In genomic region chr12:93025145-93026103, GRCh38 we compare ENCODE assay signal across 1 cellular context.
TF ChIP-seq lines count a peak whose summit lies in the region.

No MANE protein-coding gene starts in this region.

TF ChIP-seq in K562, 482 proteins besides CTCF, POLR2A, EP300 and RAD21 (continued from another document):
- TF ChIP-seq E2F1 (CRISPR knock-in tag; IDR thresholded peaks at IDR 0.05) (no peak), BCOR (IDR thresholded peaks at IDR 0.05) (no peak), CLOCK (CRISPR knock-in tag; IDR thresholded peaks at IDR 0.05; ENCODE audit: borderline replicate concordance) (no peak), CTBP1 (IDR thresholded peaks at IDR 0.05; ENCODE audit: borderline replicate concordance) (peak; percentile 47; the same call in 1 of the 2 replicates), JUND (IDR thresholded peaks at IDR 0.05; ENCODE audit: borderline replicate concordance, low read depth, low read length) (no peak), JUND (tag; IDR thresholded peaks at IDR 0.05; ENCODE audit: borderline replicate concordance, low read depth, low read length) (peak; percentile 19; the same call in 1 of the 3 replicates), PBX2 (CRISPR knock-in tag; IDR thresholded peaks at IDR 0.05; ENCODE audit: low read depth) (no peak), PBX2 (tag; conservative IDR thresholded peaks at IDR 0.05; ENCODE audit: low read depth) (peak; percentile 47), PHB (CRISPR knock-in tag; IDR thresholded peaks at IDR 0.05) (no peak), FOXK2 (conservative IDR thresholded peaks at IDR 0.05 in 1 of 2, IDR thresholded peaks at IDR 0.05 in 1 of 2; ENCODE audit: low read depth in 2 of 2) (peak in 1 of 2 experiments; percentile 29; a peak in 1 of 4 replicates), HMBOX1 (IDR thresholded peaks at IDR 0.05) (peak; percentile 19; the same call in 1 of the 2 replicates), ZEB2 (IDR thresholded peaks at IDR 0.05) (0 out of 2 replicates have a peak, but pooled peaks have one; percentile 36), SMARCA4 (IDR thresholded peaks at IDR 0.05) (peak; percentile 66), TCF7 (IDR thresholded peaks at IDR 0.05; ENCODE audit: borderline replicate concordance) (0 out of 2 replicates have a peak, but pooled peaks have one; percentile 59), CC2D1A (IDR thresholded peaks at IDR 0.05) (peak; percentile 64), THRA (IDR thresholded peaks at IDR 0.05) (no peak), RNF2 (IDR thresholded peaks at IDR 0.05) (0 out of 2 replicates have a peak, but pooled peaks have one; percentile 15), TBL1XR1 (IDR thresholded peaks at IDR 0.05; ENCODE audit: low read length in 2 of 2) (0 out of 4 replicates have a peak, but pooled peaks of 1 of the 2 experiments have one; percentile 24), LEF1 (IDR thresholded peaks at IDR 0.05) (0 out of 2 replicates have a peak, but pooled peaks have one; percentile 26), DEAF1 (CRISPR knock-in tag; IDR thresholded peaks at IDR 0.05) (peak; percentile 70), MLX (CRISPR knock-in tag; conservative IDR thresholded peaks at IDR 0.05) (no peak), SMC3 (conservative IDR thresholded peaks at IDR 0.05; ENCODE audit: insufficient read depth, low read depth, low read length) (0 out of 2 replicates have a peak, but pooled peaks have one; percentile 49), NELFE (IDR thresholded peaks at IDR 0.05; ENCODE audit: insufficient read depth, insufficient read length) (no peak), VEZF1 (CRISPR knock-in tag; IDR thresholded peaks at IDR 0.05) (no peak), ESRRA (IDR thresholded peaks at IDR 0.05; ENCODE audit: borderline replicate concordance, low read depth) (peak; percentile 82), RCOR1 (IDR thresholded peaks at IDR 0.05; ENCODE audit: borderline replicate concordance in 1 of 2, low read depth in 2 of 2, low read length in 2 of 2) (0 out of 4 replicates have a peak, but pooled peaks of 1 of the 2 experiments have one; percentile 29), TARDBP (IDR thresholded peaks at IDR 0.05) (peak; percentile 39; the same call in 1 of the 2 replicates), EHMT2 (IDR thresholded peaks at IDR 0.05) (peak; percentile 64; the same call in 1 of the 2 replicates), ZNF398 (CRISPR knock-in tag; IDR thresholded peaks at IDR 0.05) (no peak), CHAMP1 (IDR thresholded peaks at IDR 0.05) (0 out of 2 replicates have a peak, but pooled peaks have one; percentile 30), SMAD4 (CRISPR knock-in tag; conservative IDR thresholded peaks at IDR 0.05) (no peak), ZNF23 (CRISPR knock-in tag; IDR thresholded peaks at IDR 0.05) (no peak), ARID3A (IDR thresholded peaks at IDR 0.05; ENCODE audit: borderline replicate concordance, low read depth, low read length) (peak; percentile 66; the same call in 1 of the 2 replicates)
